Comparison of ENCODE assay signal across 21 cellular contexts in the genomic region with DNA sequence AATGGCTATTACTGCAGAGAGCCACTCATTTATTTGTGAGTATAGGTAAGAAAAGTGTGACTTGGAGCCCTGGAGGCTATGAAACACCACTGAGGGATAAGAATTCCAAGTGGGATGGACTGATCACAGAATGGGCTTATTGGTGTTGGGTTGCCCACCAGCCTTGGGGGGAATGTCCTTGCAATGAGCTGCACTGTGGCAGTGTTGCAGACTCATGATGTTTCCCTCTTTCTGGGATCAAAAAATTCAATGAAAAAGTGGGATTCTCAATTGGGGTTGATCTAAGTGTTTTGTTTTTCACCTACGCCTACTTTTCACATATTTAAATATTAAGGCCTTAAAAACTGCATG.
DNase-seq lines count a peak whose midpoint lies in the region; ATAC-seq, FAIRE-seq and TF ChIP-seq lines count a peak whose summit lies in the region.
"Had no signal": no experiment of that assay in that cellular context is flagged by ENCODE, and none has a peak within 500 bp of the region (broad histone marks: within the 10 kb centered on the region; RNA-seq: fewer than 3 reads in every experiment).

No MANE protein-coding gene starts in this region.

- H3K4me3 Mint-ChIP-seq in stimulated activated naive CD8-positive, alpha-beta T cell treated with anti-CD3 and anti-CD28 coated beads, Interleukin-15, amount 100 ng/mL, for 72 hours, result no peak overlapping the region

- H3K36me3 ChIP-seq in HepG2 (replicated peaks in 1 of 2; ENCODE audit: control insufficient read depth in 1 of 2, insufficient read depth in 2 of 2, low read length in 2 of 2) (no peaks in the 10 kb centered on the region), right lobe of liver (no peaks in the 10 kb centered on the region), HUES6 (ENCODE audit: control insufficient read depth, insufficient read depth, low read length) (peaks cover 6% of the 10 kb centered on the region; the same call in 1 of the 2 replicates), K562 (ENCODE audit: control insufficient read depth, insufficient read depth, low read length) (no peaks in the 10 kb centered on the region)

- TF ChIP-seq EP300 in HepG2 (IDR thresholded peaks at IDR 0.05; ENCODE audit: low read depth in 2 of 2, low read length in 2 of 2), result no peak
- no peak for TF ChIP-seq EP300 in HepG2 (CRISPR knock-in tag; IDR thresholded peaks at IDR 0.05; ENCODE audit: borderline replicate concordance)
- no peak for TF ChIP-seq EP300 in K562 (IDR thresholded peaks at IDR 0.05; ENCODE audit: low read length)

- H3K9me3 ChIP-seq in HepG2 (ENCODE audit: low read length) (no peaks in the 10 kb centered on the region), right lobe of liver (no peaks in the 10 kb centered on the region), HUES6 (ENCODE audit: control insufficient read depth, insufficient read depth, low read depth, low read length) (0 out of 2 replicates have a peak, but pooled peaks cover 3% of the 10 kb centered on the region), K562 (replicated peaks; ENCODE audit: control insufficient read depth, insufficient read depth, low read depth, low read length) (no peaks in the 10 kb centered on the region)

- no peak for TF ChIP-seq CTCF in HepG2 (CRISPR knock-in tag; IDR thresholded peaks at IDR 0.05)
- TF ChIP-seq CTCF in right lobe of liver (IDR thresholded peaks at IDR 0.05), result no peak
- TF ChIP-seq CTCF in K562 (IDR thresholded peaks at IDR 0.05 in 2 of 3, conservative IDR thresholded peaks at IDR 0.05 in 1 of 3; ENCODE audit: insufficient read depth in 2 of 3, low read depth in 1 of 3, low read length in 3 of 3), result no peak

- ATAC-seq in HepG2 (no peak), right lobe of liver (no peak), K562 (no peak)
- ATAC-seq in stimulated activated naive CD8-positive, alpha-beta T cell treated with anti-CD3 and anti-CD28 coated beads, Interleukin-15, amount 100 ng/mL, for 72 hours, result no peak
- ATAC-seq: Right ventricle myocardium inferior had no signal

- H4K20me1 ChIP-seq in HepG2 (ENCODE audit: insufficient read depth, low read length), result no peaks in the 10 kb centered on the region
- H4K20me1 ChIP-seq in K562 (replicated peaks; ENCODE audit: control insufficient read depth, insufficient read depth, low read length), result no peaks in the 10 kb centered on the region

- H3K4me2 ChIP-seq in HepG2 (ENCODE audit: low read depth, low read length) (peak overlapping the region; percentile 49; the same call in 1 of the 2 replicates), K562 (ENCODE audit: insufficient read depth, low read length) (0 out of 2 replicates have a peak overlapping the region, but pooled peaks have one; percentile 24)

- H2AFZ ChIP-seq in HepG2 (ENCODE audit: low read length) (no peak overlapping the region), K562 (ENCODE audit: low read depth, low read length) (peak overlapping the region; percentile 86; the same call in 1 of the 2 replicates)

- H3K79me2 ChIP-seq in HepG2 (ENCODE audit: insufficient read depth, low read length), result no peaks in the 10 kb centered on the region
- no peaks in the 10 kb centered on the region for H3K79me2 ChIP-seq in K562 (ENCODE audit: control insufficient read depth, insufficient read depth, low read length)

- no peak for TF ChIP-seq RAD21 in HepG2 (CRISPR knock-in tag; IDR thresholded peaks at IDR 0.05)
- TF ChIP-seq RAD21 in K562 (CRISPR knock-in tag; conservative IDR thresholded peaks at IDR 0.05 in 1 of 2, IDR thresholded peaks at IDR 0.05 in 1 of 2), result no peak

- no peaks in the 10 kb centered on the region for H3K27me3 Mint-ChIP-seq in stimulated activated naive CD8-positive, alpha-beta T cell treated with anti-CD3 and anti-CD28 coated beads, Interleukin-15, amount 100 ng/mL, for 72 hours

- H3K4me1 ChIP-seq in HepG2 (ENCODE audit: insufficient read depth, low read length), result no peaks in the 10 kb centered on the region
- no peaks in the 10 kb centered on the region for H3K4me1 ChIP-seq in right lobe of liver
- peaks cover 31% of the 10 kb centered on the region for H3K4me1 ChIP-seq in HUES6 (ENCODE audit: control insufficient read depth, insufficient read depth, low read length)
- no peaks in the 10 kb centered on the region for H3K4me1 ChIP-seq in K562 (replicated peaks in 1 of 2; ENCODE audit: control insufficient read depth in 2 of 2, insufficient read depth in 2 of 2, low read length in 2 of 2)

- intact Hi-C loops in HepG2 (cut with micrococcal nuclease; ENCODE audit: unreplicated experiment), result no loop called here
- intact Hi-C loops in right lobe of liver (cut with DNase I), result no loop called here
- intact Hi-C loops in K562 (cut with micrococcal nuclease), result no loop called here

- no peaks in the 10 kb centered on the region; a peak in 1 of 5 replicates for H3K27me3 ChIP-seq in HepG2 (ENCODE audit: control insufficient read depth in 1 of 2, insufficient read depth in 2 of 2, low read length in 2 of 2)
- no peaks in the 10 kb centered on the region for H3K27me3 ChIP-seq in right lobe of liver
- H3K27me3 ChIP-seq in HUES6 (ENCODE audit: control insufficient read depth, insufficient read depth, low read length), result no peaks in the 10 kb centered on the region
- H3K27me3 ChIP-seq in K562 (ENCODE audit: control insufficient read depth in 2 of 2, insufficient read depth in 2 of 2, low read length in 2 of 2), result no peaks in the 10 kb centered on the region

- CTCF ChIA-PET in HepG2 (lab: Yijun Ruan, JAX; ENCODE audit: low intra/inter-chr PET ratio, low total read pairs), result no interaction called here
- CTCF ChIA-PET in K562 (lab: Yijun Ruan, JAX; ENCODE audit: low intra/inter-chr PET ratio), result no interaction called here

- in situ Hi-C loops in HepG2 (cut with HindIII; ENCODE audit: extremely low pct_ligation_motif_present, low pct_unique_long_range_greater_than_20kb) (no loop called here), K562 (cut with MboI) (no loop called here)

- DNase-seq in HepG2 (ENCODE audit: low spot score), result no peak
- no peak for DNase-seq in right lobe of liver
- DNase-seq in K562 (ENCODE audit: extremely low read depth in 1 of 4, low spot score in 3 of 4), result no peak
- DNase-seq in stimulated activated naive CD8-positive, alpha-beta T cell treated with anti-CD3 and anti-CD28 coated beads, Interleukin-15, amount 100 ng/mL, for 72 hours, result no peak
- DNase-seq in cortex of kidney (lab: John Stamatoyannopoulos, UW), result no peak
- DNase-seq in NK-92 (lab: John Stamatoyannopoulos, UW; ENCODE audit: unreplicated experiment), result no peak
- no peak for DNase-seq in activated CD8-positive, alpha-beta memory T cell treated with anti-CD3 and anti-CD28 coated beads, Interleukin-2, amount 50 U/mL, for 4 hours
- DNase-seq: AML-193, DMS 273 treated with DMSO at 0.1 percent for 48 hours, DND-41, GDM1, H7, NCI-H1417 treated with DMSO at 0.1 percent for 48 hours, NCI-H187 treated with DMSO at 0.1 percent for 48 hours, NCI-H524 treated with DMSO at 0.1 percent for 48 hours had no signal

- TF ChIP-seq POLR2A in HepG2 (IDR thresholded peaks at IDR 0.05; ENCODE audit: insufficient read depth in 1 of 2, low read depth in 2 of 2, low read length in 2 of 2) (no peak), right lobe of liver (IDR thresholded peaks at IDR 0.05) (no peak), K562 (conservative IDR thresholded peaks at IDR 0.05) (no peak)

- BruUV-seq in HepG2 (replicated peaks; lab: Mats Ljungman, UMichigan), result no TSS peak
- no TSS peak for BruUV-seq in K562 (replicated peaks; lab: Mats Ljungman, UMichigan)

- no peak overlapping the region for H3K27ac ChIP-seq in HepG2 (ENCODE audit: extremely low read length, insufficient read depth, low read length)
- H3K27ac ChIP-seq in right lobe of liver, result no peak overlapping the region
- H3K27ac ChIP-seq in HUES6 (ENCODE audit: low read depth, low read length), result peak overlapping the region; percentile 87
- no peak overlapping the region for H3K27ac ChIP-seq in K562 (ENCODE audit: extremely low read depth, low read depth, low read length)
- H3K27ac ChIP-seq: 22Rv1, C4-2B had no signal

- H3K4me3 ChIP-seq in HepG2 (replicated peaks in 1 of 3; ENCODE audit: insufficient read depth in 1 of 3, low read depth in 2 of 3, low read length in 3 of 3) (no peak overlapping the region), right lobe of liver (no peak overlapping the region), HUES6 (ENCODE audit: low read depth, low read length) (peak overlapping the region; percentile 56), K562 (no peak overlapping the region)

- no peak for FAIRE-seq in HepG2 (lab: Jason Lieb, UNC)
- FAIRE-seq in K562 (lab: Jason Lieb, UNC), result no peak
- FAIRE-seq: GM19239, RCC 7860 had no signal

- H3K9ac ChIP-seq in HepG2 (ENCODE audit: insufficient read depth, low read depth, low read length) (no peak overlapping the region), HUES6 (ENCODE audit: low read length) (peak overlapping the region; percentile 93), K562 (ENCODE audit: insufficient read depth in 1 of 2, low read depth in 2 of 2, low read length in 2 of 2) (no peak overlapping the region)

- no peaks in the 10 kb centered on the region for H3K9me1 ChIP-seq in K562 (ENCODE audit: control insufficient read depth, insufficient read depth, low read length)

- POLR2A ChIA-PET in HepG2 (lab: Yijun Ruan, JAX), result no interaction called here
- POLR2A ChIA-PET in K562 (lab: Yijun Ruan, JAX), result interaction anchor here (0.6 to 0.7 kb wide), 2 partner anchors 45 to 920 kb away, joined by 3 to 4 read pairs; no protein-coding TSS in a partner anchor

- H3K4me1 Mint-ChIP-seq in stimulated activated naive CD8-positive, alpha-beta T cell treated with anti-CD3 and anti-CD28 coated beads, Interleukin-15, amount 100 ng/mL, for 72 hours, result no peaks in the 10 kb centered on the region

- H3K27ac Mint-ChIP-seq in stimulated activated naive CD8-positive, alpha-beta T cell treated with anti-CD3 and anti-CD28 coated beads, Interleukin-15, amount 100 ng/mL, for 72 hours, result no peak overlapping the region

- H3K9me3 Mint-ChIP-seq in stimulated activated naive CD8-positive, alpha-beta T cell treated with anti-CD3 and anti-CD28 coated beads, Interleukin-15, amount 100 ng/mL, for 72 hours, result peaks cover 0 to 9% of the 10 kb centered on the region in 2 donors

- WGBS in HepG2 (ENCODE audit: low lambda C conversion rate), result 4% methylated on average over 1 of the region's 1 CpG
- WGBS in right lobe of liver (ENCODE audit: insufficient coverage, low coverage, low lambda C conversion rate, missing lambda C conversion rate), result 50% methylated on average over 1 of the region's 1 CpG
- 0% methylated on average over 1 of the region's 1 CpG for WGBS in K562 (ENCODE audit: insufficient coverage, low coverage, missing lambda C conversion rate)

TF ChIP-seq in HepG2, 621 proteins besides CTCF, POLR2A, EP300 and RAD21 (continues in another document):
- no peak for TF ChIP-seq HHEX (CRISPR knock-in tag; IDR thresholded peaks at IDR 0.05)
- no peak for TF ChIP-seq FOXJ3 (CRISPR knock-in tag; IDR thresholded peaks at IDR 0.05; ENCODE audit: borderline replicate concordance)
